In genomic region chr7:20331912-20332317, GRCh38 we compare ENCODE assay signal across 8 cellular contexts. TPM values are rescaled to one million over a fixed set of nuclear protein-coding genes. Genes with fewer than 3 reads are reported as not detected.
DNase-seq lines count a peak whose midpoint lies in the region; ATAC-seq and TF ChIP-seq lines count a peak whose summit lies in the region.

No MANE protein-coding gene starts in this region.

- H3K9me3 Mint-ChIP-seq in activated CD4-positive, alpha-beta T cell treated with anti-CD3 and anti-CD28 coated beads, Interleukin-2, amount 10 ng/mL, durations not matched to agents 24 days and 14 days, result no peaks in the 10 kb centered on the region

- H3K27me3 ChIP-seq in adipocyte (replicated peaks; ENCODE audit: control insufficient read depth, insufficient read depth, low read length) (no peaks in the 10 kb centered on the region), testis (no peaks in the 10 kb centered on the region)

- ATAC-seq in sciatic nerve, result no peak

- peaks cover 18% of the 10 kb centered on the region for H3K4me1 Mint-ChIP-seq in activated CD4-positive, alpha-beta T cell treated with anti-CD3 and anti-CD28 coated beads, Interleukin-2, amount 10 ng/mL, durations not matched to agents 24 days and 14 days

- intact Hi-C loops in activated CD4-positive, alpha-beta T cell treated with anti-CD3 and anti-CD28 coated beads, Interleukin-2, amount 10 ng/mL, durations not matched to agents 24 days and 14 days (cut with micrococcal nuclease), result loop anchor here (5.0 kb wide), 1 partner anchor 50 kb away; no protein-coding TSS in a partner anchor
- intact Hi-C loops in testis (cut with DNase I; ENCODE audit: low total_unique reads), result no loop called here
- intact Hi-C loops in sciatic nerve (cut with DNase I), result no loop called here

- H3K4me3 ChIP-seq in adipocyte (ENCODE audit: low read length), result peak overlapping the region; percentile 83
- H3K4me3 ChIP-seq in testis, result peak overlapping the region; percentile 73 to 84

- DNase-seq in activated CD4-positive, alpha-beta T cell treated with anti-CD3 and anti-CD28 coated beads, Interleukin-2, amount 10 ng/mL, durations not matched to agents 24 days and 14 days, result no peak
- DNase-seq in activated CD4-positive, alpha-beta T cell treated with anti-CD3 and anti-CD28 coated beads, Interleukin-2, amount 50 U/mL, for 1 hour, result no peak
- DNase-seq in adipocyte (ENCODE audit: low read depth) (no peak), left kidney (ENCODE audit: low read depth, low spot score) (peak; percentile 64), testis (peak; percentile 65), NCI-H510A (lab: John Stamatoyannopoulos, UW) (no peak), sciatic nerve (ENCODE audit: low spot score) (no peak), NCI-H2171 treated with DMSO at 0.1 percent for 48 hours (lab: John Stamatoyannopoulos, UW) (no peak)

- H3K9me3 ChIP-seq in adipocyte (ENCODE audit: control insufficient read depth, low read length), result no peaks in the 10 kb centered on the region
- no peaks in the 10 kb centered on the region for H3K9me3 ChIP-seq in testis

- H3K4me1 ChIP-seq in adipocyte (ENCODE audit: control insufficient read depth, insufficient read depth, low read length), result peaks cover 10% of the 10 kb centered on the region
- H3K4me1 ChIP-seq in testis, result peaks cover 22% of the 10 kb centered on the region

- 9 to 15% methylated on average over 9 of the region's 9 CpGs for WGBS in testis, 2 donors

- H3K36me3 ChIP-seq in adipocyte (ENCODE audit: control insufficient read depth, insufficient read depth, low read length, severe bottlenecking), result no peaks in the 10 kb centered on the region
- no peaks in the 10 kb centered on the region for H3K36me3 ChIP-seq in testis (ENCODE audit: low read depth, missing control alignments)

- peak overlapping the region; percentile 96 for H3K27ac ChIP-seq in testis

- H3K36me3 Mint-ChIP-seq in activated CD4-positive, alpha-beta T cell treated with anti-CD3 and anti-CD28 coated beads, Interleukin-2, amount 10 ng/mL, durations not matched to agents 24 days and 14 days (ENCODE audit: low read depth), result no peaks in the 10 kb centered on the region

- peak overlapping the region; percentile 86 for H3K9ac ChIP-seq in adipocyte (ENCODE audit: low read length)

- no peak for TF ChIP-seq POLR2A in testis (IDR thresholded peaks at IDR 0.05)

- H3K4me3 Mint-ChIP-seq in activated CD4-positive, alpha-beta T cell treated with anti-CD3 and anti-CD28 coated beads, Interleukin-2, amount 10 ng/mL, durations not matched to agents 24 days and 14 days, result peak overlapping the region; percentile 75

- no peak overlapping the region for H3K27ac Mint-ChIP-seq in activated CD4-positive, alpha-beta T cell treated with anti-CD3 and anti-CD28 coated beads, Interleukin-2, amount 10 ng/mL, durations not matched to agents 24 days and 14 days

- TF ChIP-seq CTCF in testis (IDR thresholded peaks at IDR 0.05), result no peak

- peaks cover 65% of the 10 kb centered on the region for H3K27me3 Mint-ChIP-seq in activated CD4-positive, alpha-beta T cell treated with anti-CD3 and anti-CD28 coated beads, Interleukin-2, amount 10 ng/mL, durations not matched to agents 24 days and 14 days

RNA-seq across cellular contexts. Expression of gene ITGB8, which starts 1.2 kb away (rescaled TPM):
- total RNA-seq in activated CD4-positive, alpha-beta T cell treated with anti-CD3 and anti-CD28 coated beads, Interleukin-2, amount 10 ng/mL, durations not matched to agents 24 days and 14 days, result not detected in 2 replicates
- 100 to 1,000 TPM; 104 to 111 TPM for total RNA-seq in testis
- 9.5 TPM for polyA plus RNA-seq in testis (ENCODE audit: insufficient read depth, low read depth, low replicate concordance)
- total RNA-seq in sciatic nerve, result 207 TPM

Comparison
In these comparisons a context has a peak if more than half of its experiments do, and no peak if none do; other contexts are left out.
1. DNase-seq: peak in left kidney (single experiment) and testis (single experiment); none in activated CD4-positive, alpha-beta T cell treated with anti-CD3 and anti-CD28 coated beads, Interleukin-2, amount 10 ng/mL, durations not matched to agents 24 days and 14 days (single experiment), activated CD4-positive, alpha-beta T cell treated with anti-CD3 and anti-CD28 coated beads, Interleukin-2, amount 50 U/mL, for 1 hour (single experiment), adipocyte (single experiment), NCI-H510A (single experiment), sciatic nerve (single experiment) and NCI-H2171 treated with DMSO at 0.1 percent for 48 hours (single experiment).
2. RNA of gene ITGB8, which starts 1.2 kb away (total RNA-seq): 207 TPM in sciatic nerve (single experiment) and 104 to 111 TPM in testis; not detected in activated CD4-positive, alpha-beta T cell treated with anti-CD3 and anti-CD28 coated beads, Interleukin-2, amount 10 ng/mL, durations not matched to agents 24 days and 14 days; every median in the first group is over 100 times any median in the second.